In genomic region chr16:70586731-70587130, GRCh38 we compare ENCODE assay signal across 11 cellular contexts. TPM values are rescaled to one million over a fixed set of nuclear protein-coding genes. Genes with fewer than 3 reads are reported as not detected.
"Had no signal": no experiment of that assay in that cellular context is flagged by ENCODE, and none has a peak within 500 bp of the region (broad histone marks: within the 10 kb centered on the region; RNA-seq: fewer than 3 reads in every experiment).

No MANE protein-coding gene starts in this region.

- H3K36me3 ChIP-seq: HAP-1 had no signal

- FAIRE-seq: K562 had no signal

- ATAC-seq: HCT116, K562 had no signal

- DNase-seq: GM23248, GOT3, HFFc6, IMR-90, KG1 had no signal

- H3K9me3 ChIP-seq: HAP-1 had no signal

- H3K27ac ChIP-seq: GM23248, HL-60 had no signal

- H3K9ac ChIP-seq: GM23248 had no signal

- H2AFZ ChIP-seq: GM23248 had no signal

- H3K4me1 ChIP-seq: HAP-1 had no signal

- H3K4me3 ChIP-seq: GM23248, HAP-1, K562 had no signal

RNA-seq across cellular contexts. Expression of gene IL34, which starts 59.6 kb away (rescaled TPM):
- total RNA-seq: GM23248, H4, HT1080 had no signal
- polyA plus RNA-seq: GM23248 had no signal
